Comparison of ENCODE assay signal across 26 cellular contexts in genomic region chr5:1032011-1032410, GRCh38. TPM values are rescaled to one million over a fixed set of nuclear protein-coding genes. Genes with fewer than 3 reads are reported as not detected.
DNase-seq lines count a peak whose midpoint lies in the region; ATAC-seq and TF ChIP-seq lines count a peak whose summit lies in the region.
"Had no signal": no experiment of that assay in that cellular context is flagged by ENCODE, and none has a peak within 500 bp of the region (broad histone marks: within the 10 kb centered on the region; RNA-seq: fewer than 3 reads in every experiment).

No MANE protein-coding gene starts in this region.

- no peak for TF ChIP-seq POLR2A in heart left ventricle (IDR thresholded peaks at IDR 0.05)

- DNase-seq in heart left ventricle (peak in 3 of 5 donors; percentile 17 to 32 (median 17)), heart right ventricle (no peak), H7 (peak; percentile 65), lower lobe of right lung (peak; percentile 22), tibial artery (no peak), NCI-H2196 treated with DMSO at 0.1 percent for 48 hours (lab: John Stamatoyannopoulos, UW; ENCODE audit: unreplicated experiment) (no peak)
- no peak for DNase-seq in activated CD4-positive, CD25-positive, alpha-beta regulatory T cell treated with anti-CD3 and anti-CD28 coated beads, Interleukin-2, amount 50 U/mL, for 72 hours
- DNase-seq: C1 segment of cervical spinal cord; CD4-positive, alpha-beta memory T cell; COR-L47; DMS79; EL; GDM1; HCEC 1CT; IMR-90; KG1; MM.1S; NCI-H1694; NCI-H2029 treated with DMSO at 0.1 percent for 48 hours; NCI-H226; NCI-H510A; NCI-H69 had no signal

- H3K36me3 ChIP-seq in heart left ventricle (no peaks in the 10 kb centered on the region), heart right ventricle (peaks cover 0 to 2% (median 0%) of the 10 kb centered on the region in 9 donors), H7 (replicated peaks; ENCODE audit: control insufficient read depth, insufficient read depth, low read length) (no peaks in the 10 kb centered on the region), lower lobe of right lung (peaks cover 4% of the 10 kb centered on the region), tibial artery (no peaks in the 10 kb centered on the region)

- no peaks in the 10 kb centered on the region for H3K9me3 ChIP-seq in heart left ventricle
- H3K9me3 ChIP-seq in heart right ventricle = no peaks in the 10 kb centered on the region
- H3K9me3 ChIP-seq in lower lobe of right lung = no peaks in the 10 kb centered on the region
- H3K9me3 ChIP-seq in tibial artery = no peaks in the 10 kb centered on the region

- no peak overlapping the region for H3K27ac ChIP-seq in heart left ventricle
- no peak overlapping the region for H3K27ac ChIP-seq in heart right ventricle
- H3K27ac ChIP-seq in lower lobe of right lung = no peak overlapping the region
- no peak overlapping the region for H3K27ac ChIP-seq in tibial artery
- H3K27ac ChIP-seq: RWPE1 had no signal

- WGBS in heart left ventricle, 4 donors = 88 to 99% (median 92%) methylated on average over 15 to 16 of the region's 16 CpGs
- WGBS in heart right ventricle, 2 donors = 87 to 93% methylated on average over 16 of the region's 16 CpGs

- peaks cover 0 to 9% (median 0%) of the 10 kb centered on the region in 9 donors for H3K27me3 ChIP-seq in heart left ventricle
- peaks cover 0 to 6% (median 0%) of the 10 kb centered on the region in 7 donors for H3K27me3 ChIP-seq in heart right ventricle
- H3K27me3 ChIP-seq in H7 (ENCODE audit: control insufficient read depth, insufficient read depth, low read length) = no peaks in the 10 kb centered on the region
- H3K27me3 ChIP-seq in lower lobe of right lung (ENCODE audit: low read depth) = peaks cover 14% of the 10 kb centered on the region
- H3K27me3 ChIP-seq in tibial artery = peaks cover 0 to 69% of the 10 kb centered on the region in 2 donors

- H3K4me1 ChIP-seq in heart left ventricle (no peaks in the 10 kb centered on the region), heart right ventricle (peaks cover 0 to 2% (median 0%) of the 10 kb centered on the region in 9 donors), lower lobe of right lung (no peaks in the 10 kb centered on the region), tibial artery (no peaks in the 10 kb centered on the region)

- TF ChIP-seq CTCF in heart left ventricle (IDR thresholded peaks at IDR 0.05) (no peak), heart right ventricle (IDR thresholded peaks at IDR 0.05) (no peak), lower lobe of right lung (IDR thresholded peaks at IDR 0.05) (no peak), tibial artery (IDR thresholded peaks at IDR 0.05) (no peak)

- no peak for ATAC-seq in heart left ventricle
- no peak for ATAC-seq in heart right ventricle
- ATAC-seq in lower lobe of right lung = no peak
- ATAC-seq: GM12878, GM23338, Panc1 had no signal

- intact Hi-C loops in heart left ventricle (cut with DNase I) (no loop called here), heart right ventricle (cut with DNase I) (no loop called here), lower lobe of right lung (cut with DNase I) (no loop called here), tibial artery (cut with DNase I; ENCODE audit: low total_unique reads) (no loop called here)

- H3K4me3 ChIP-seq in heart left ventricle (no peak overlapping the region), heart right ventricle (no peak overlapping the region), H7 (ENCODE audit: insufficient read depth, low read depth, low read length) (no peak overlapping the region), lower lobe of right lung (no peak overlapping the region), tibial artery (no peak overlapping the region)
- H3K4me3 ChIP-seq: GM12878, GM23338 had no signal

RNA-seq across cellular contexts. Expression of gene NKD2, which starts 23.4 kb away (rescaled TPM):
- total RNA-seq in heart left ventricle (1 to 10 TPM in 6 of 9 donors, under 1 TPM in 3; 0.56 to 3.9 (median 1.6) TPM), heart right ventricle (1 to 10 TPM in 7 of 10 donors, under 1 TPM in 3; 0.31 to 4.5 (median 1.5) TPM), lower lobe of right lung (24.1 TPM)
- polyA plus RNA-seq in heart left ventricle (1 to 10 TPM; 2.6 to 6.6 TPM), heart right ventricle (10 to 100 TPM in 1 of 2 donors, 1 to 10 TPM in 1; 5.3 to 12.7 TPM)
- 4.9 and 5.7 TPM in 2 replicates for total RNA-seq in H7 (2014; rRNA removed; shearing (Covaris generic))
- total RNA-seq: CD4-positive, alpha-beta memory T cell; IMR-90 had no signal
- polyA plus RNA-seq: CD4-positive, alpha-beta memory T cell; IMR-90 had no signal

Comparison
In these comparisons a context has a peak if more than half of its experiments do, and no peak if none do; other contexts are left out.
1. DNase-seq: peak in heart left ventricle (3 of 5), H7 (single experiment) and lower lobe of right lung (single experiment); none in heart right ventricle (0 of 2), tibial artery (0 of 2), NCI-H2196 treated with DMSO at 0.1 percent for 48 hours (single experiment) and activated CD4-positive, CD25-positive, alpha-beta regulatory T cell treated with anti-CD3 and anti-CD28 coated beads, Interleukin-2, amount 50 U/mL, for 72 hours (single experiment).